ENCODE assay signal across 11 cellular contexts in the genomic region with DNA sequence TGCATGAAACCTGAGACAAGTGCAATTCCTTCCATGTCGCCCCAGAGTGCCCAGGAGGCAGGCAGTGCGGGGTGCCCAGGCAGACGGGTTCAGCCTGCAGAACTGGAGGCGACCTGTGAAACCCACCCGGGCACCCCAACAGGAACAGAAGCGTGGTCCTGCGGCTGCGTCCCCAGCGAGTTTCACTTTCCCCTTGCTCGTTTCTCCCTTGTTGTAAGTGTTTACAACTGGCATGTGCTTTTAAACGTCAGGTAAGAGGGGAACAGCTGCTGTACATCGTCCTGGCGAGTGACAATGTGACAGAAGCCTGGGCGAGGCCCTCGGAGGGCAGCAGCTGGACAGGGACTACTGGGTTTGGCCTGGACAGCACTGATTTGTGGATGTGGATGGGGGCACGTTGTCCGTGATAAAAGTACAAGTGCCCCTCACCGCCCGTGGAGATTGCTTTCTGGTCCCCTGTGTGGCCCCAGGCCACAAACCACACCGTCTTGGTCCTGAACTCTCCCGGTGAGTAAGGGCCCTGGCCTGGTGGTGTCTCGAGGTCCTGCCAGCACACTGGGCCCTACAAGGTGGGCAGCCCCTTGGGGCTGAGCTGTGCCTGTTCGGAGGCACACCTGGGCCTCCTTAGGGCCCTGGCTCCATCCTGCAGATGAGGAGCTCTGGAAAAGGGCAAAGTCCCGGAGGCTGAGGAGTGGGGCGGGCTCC. TPM values are rescaled to one million over a fixed set of nuclear protein-coding genes. Genes with fewer than 3 reads are reported as not detected.
DNase-seq lines count a peak whose midpoint lies in the region; ATAC-seq and TF ChIP-seq lines count a peak whose summit lies in the region.
"Had no signal": no experiment of that assay in that cellular context is flagged by ENCODE, and none has a peak within 500 bp of the region (broad histone marks: within the 10 kb centered on the region; RNA-seq: fewer than 3 reads in every experiment).

No MANE protein-coding gene starts in this region.

- H3K79me1 ChIP-seq in neuronal stem cell (ENCODE audit: low read depth, low read length): peaks cover 7% of the 10 kb centered on the region

- H3K18ac ChIP-seq in neuronal stem cell (ENCODE audit: low read length): no peak overlapping the region

- DNase-seq in activated CD4-positive, alpha-beta T cell treated with anti-CD3 and anti-CD28 coated beads for 36 hours: no peak
- DNase-seq in activated CD4-positive, alpha-beta T cell treated with anti-CD3 and anti-CD28 coated beads, Interleukin-2, amount 50 U/mL, for 1 hour: no peak
- DNase-seq in WTC11 (ENCODE audit: low spot score): no peak
- no peak for DNase-seq in neuronal stem cell (ENCODE audit: low spot score)
- DNase-seq in iPS-NIHi11 (ENCODE audit: low spot score): no peak
- no peak for DNase-seq in putamen (ENCODE audit: low spot score)
- DNase-seq: activated CD8-positive, alpha-beta memory T cell treated with anti-CD3 and anti-CD28 coated beads for 24 hours; heart left ventricle had no signal

- H3K27ac Mint-ChIP-seq in activated CD4-positive, alpha-beta T cell treated with anti-CD3 and anti-CD28 coated beads for 36 hours: no peak overlapping the region
- peak overlapping the region; percentile 36; the same call in 1 of the 2 replicates for H3K27ac Mint-ChIP-seq in WTC11

- H3K36me3 Mint-ChIP-seq in activated CD4-positive, alpha-beta T cell treated with anti-CD3 and anti-CD28 coated beads for 36 hours (ENCODE audit: low read depth): no peaks in the 10 kb centered on the region
- peaks cover 11% of the 10 kb centered on the region for H3K36me3 Mint-ChIP-seq in WTC11

- CTCF ChIA-PET in activated CD4-positive, alpha-beta T cell treated with anti-CD3 and anti-CD28 coated beads for 36 hours (lab: Charles Lee): interaction anchor here (0.5 to 1.0 kb wide), 3 partner anchors 15 to 61 kb away, joined by 3 read pairs; no protein-coding TSS in a partner anchor
- CTCF ChIA-PET in WTC11 (lab: Charles Lee): interaction anchor here (0.6 kb wide), 1 partner anchor 16 kb away, joined by 3 read pairs; no protein-coding TSS in a partner anchor

- H3K36me3 ChIP-seq in neuronal stem cell (replicated peaks in 1 of 2; ENCODE audit: control insufficient read depth in 2 of 2, insufficient read depth in 2 of 2, low read length in 2 of 2): no peaks in the 10 kb centered on the region
- H3K36me3 ChIP-seq: heart left ventricle had no signal

- H3K4ac ChIP-seq in neuronal stem cell (ENCODE audit: low read length): no peak overlapping the region

- no CpG with 5 or more reads among the region's 25 CpGs for WGBS in neuronal stem cell (ENCODE audit: extremely low coverage in 2 of 2, insufficient read length in 2 of 2, insufficient replicate concordance in 1 of 2), 2 donors

- H2AFZ ChIP-seq in neuronal stem cell (ENCODE audit: low read length): no peak overlapping the region

- no peak overlapping the region for H4K91ac ChIP-seq in neuronal stem cell (ENCODE audit: low read depth, low read length, poor library complexity)

- H3K4me2 ChIP-seq in neuronal stem cell (ENCODE audit: insufficient read depth, low read length, poor library complexity, severe bottlenecking): no peak overlapping the region

- no peak overlapping the region for H3K9ac ChIP-seq in neuronal stem cell (ENCODE audit: low read depth, low read length, poor library complexity)

- no peak for TF ChIP-seq CTCF in WTC11 (IDR thresholded peaks at IDR 0.05)

- H3K27me3 ChIP-seq in neuronal stem cell (ENCODE audit: control insufficient read depth in 3 of 3, insufficient read depth in 3 of 3, low read depth in 1 of 3, low read length in 3 of 3): peaks cover 10 to 84% (median 33%) of the 10 kb centered on the region in 3 experiments

- H3K14ac ChIP-seq in neuronal stem cell (ENCODE audit: low read length): no peak overlapping the region

- H3K27me3 Mint-ChIP-seq in activated CD4-positive, alpha-beta T cell treated with anti-CD3 and anti-CD28 coated beads for 36 hours: peaks cover 38% of the 10 kb centered on the region
- H3K27me3 Mint-ChIP-seq in WTC11 (ENCODE audit: low read depth): peaks cover 23% of the 10 kb centered on the region

- POLR2A ChIA-PET in activated CD4-positive, alpha-beta T cell treated with anti-CD3 and anti-CD28 coated beads for 36 hours (lab: Charles Lee): no interaction called here
- POLR2A ChIA-PET in WTC11 (lab: Charles Lee): no interaction called here

- no peak overlapping the region for H2BK5ac ChIP-seq in neuronal stem cell (ENCODE audit: low read length)

- H3K27ac ChIP-seq in neuronal stem cell (replicated peaks; ENCODE audit: low read length): no peak overlapping the region
- H3K27ac ChIP-seq: heart left ventricle had no signal

- H4K8ac ChIP-seq in neuronal stem cell (ENCODE audit: low read depth, low read length): no peak overlapping the region

- H3K9me3 ChIP-seq in neuronal stem cell (replicated peaks in 1 of 2; ENCODE audit: control insufficient read depth in 2 of 2, insufficient read depth in 1 of 2, low read depth in 1 of 2, low read length in 2 of 2): peaks cover 0 to 3% of the 10 kb centered on the region in 2 donors
- H3K9me3 ChIP-seq: heart left ventricle had no signal

- no peak overlapping the region for H3K4me3 ChIP-seq in neuronal stem cell (ENCODE audit: low read length in 2 of 2)

- intact Hi-C loops in activated CD4-positive, alpha-beta T cell treated with anti-CD3 and anti-CD28 coated beads for 36 hours (cut with DNase I, micrococcal nuclease): no loop called here

- H3K23ac ChIP-seq in neuronal stem cell (ENCODE audit: low read depth, low read length, poor library complexity): no peak overlapping the region

- peak; percentile 25 for ATAC-seq in activated CD4-positive, alpha-beta T cell treated with anti-CD3 and anti-CD28 coated beads for 36 hours
- ATAC-seq in GM21447 (IDR thresholded peaks at IDR 0.05; ENCODE audit: unreplicated experiment) (peak; percentile 88), WTC11 (no peak), HG03159 (IDR thresholded peaks at IDR 0.05; ENCODE audit: unreplicated experiment) (no peak)
- ATAC-seq: heart left ventricle had no signal

- peaks cover 14 to 25% of the 10 kb centered on the region in 2 donors for H3K4me1 ChIP-seq in neuronal stem cell (ENCODE audit: control insufficient read depth in 2 of 2, insufficient read depth in 1 of 2, low read depth in 1 of 2, low read length in 2 of 2)

- H3K4me1 Mint-ChIP-seq in activated CD4-positive, alpha-beta T cell treated with anti-CD3 and anti-CD28 coated beads for 36 hours: peaks cover 15% of the 10 kb centered on the region
- peaks cover 40% of the 10 kb centered on the region for H3K4me1 Mint-ChIP-seq in WTC11

- H2BK15ac ChIP-seq in neuronal stem cell (ENCODE audit: low read length): peak overlapping the region; percentile 21

- H2BK12ac ChIP-seq in neuronal stem cell (ENCODE audit: low read length): no peak overlapping the region

- H2AK5ac ChIP-seq in neuronal stem cell (ENCODE audit: low read depth, low read length): no peak overlapping the region

- peak overlapping the region; percentile 18 for H3K4me3 Mint-ChIP-seq in activated CD4-positive, alpha-beta T cell treated with anti-CD3 and anti-CD28 coated beads for 36 hours
- no peak overlapping the region for H3K4me3 Mint-ChIP-seq in WTC11

- H2BK120ac ChIP-seq in neuronal stem cell (ENCODE audit: low read depth, low read length): no peak overlapping the region

- no peaks in the 10 kb centered on the region for H3K9me3 Mint-ChIP-seq in activated CD4-positive, alpha-beta T cell treated with anti-CD3 and anti-CD28 coated beads for 36 hours (ENCODE audit: low read depth)
- H3K9me3 Mint-ChIP-seq in WTC11: no peaks in the 10 kb centered on the region

TF ChIP-seq in WTC11, 78 proteins besides CTCF, POLR2A, EP300 and RAD21:
- TF ChIP-seq NFYB (CRISPR knock-in tag; conservative IDR thresholded peaks at IDR 0.05; ENCODE audit: low read depth): no peak
- no peak for TF ChIP-seq EMX1 (CRISPR knock-in tag; IDR thresholded peaks at IDR 0.05)
- TF ChIP-seq NR1H2 (CRISPR knock-in tag; IDR thresholded peaks at IDR 0.05): no peak
- no peak for TF ChIP-seq GABPB1 (CRISPR knock-in tag; IDR thresholded peaks at IDR 0.05)
- TF ChIP-seq, protein P1, sequence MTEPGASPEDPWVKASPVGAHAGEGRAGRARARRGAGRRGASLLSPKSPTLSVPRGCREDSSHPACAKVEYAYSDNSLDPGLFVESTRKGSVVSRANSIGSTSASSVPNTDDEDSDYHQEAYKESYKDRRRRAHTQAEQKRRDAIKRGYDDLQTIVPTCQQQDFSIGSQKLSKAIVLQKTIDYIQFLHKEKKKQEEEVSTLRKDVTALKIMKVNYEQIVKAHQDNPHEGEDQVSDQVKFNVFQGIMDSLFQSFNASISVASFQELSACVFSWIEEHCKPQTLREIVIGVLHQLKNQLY (CRISPR knock-in tag; IDR thresholded peaks at IDR 0.05): no peak
- TF ChIP-seq FOXK1 (CRISPR knock-in tag; IDR thresholded peaks at IDR 0.05): no peak

RNA-seq across cellular contexts. Expression of gene VENTX, which starts 4.0 kb away (rescaled TPM):
- total RNA-seq in activated CD4-positive, alpha-beta T cell treated with anti-CD3 and anti-CD28 coated beads for 36 hours: not detected
- 21.5 to 28.0 TPM (median 22.5 TPM) in 3 replicates for total RNA-seq in WTC11 (2021)
- 0.42 TPM for polyA plus RNA-seq in neuronal stem cell (2013, experiment 1 of 2)
- 0.35 TPM for polyA plus RNA-seq in neuronal stem cell (2013, experiment 2 of 2)
- total RNA-seq: urinary bladder had no signal

RNA-seq across cellular contexts. Expression of gene UTF1, which starts 11.6 kb away (rescaled TPM):
- not detected for total RNA-seq in activated CD4-positive, alpha-beta T cell treated with anti-CD3 and anti-CD28 coated beads for 36 hours
- total RNA-seq in WTC11 (2021): 140 to 196 TPM (median 143 TPM) in 3 replicates
- 0.35 TPM for polyA plus RNA-seq in neuronal stem cell (2013, experiment 1 of 2)
- 0.33 TPM for polyA plus RNA-seq in neuronal stem cell (2013, experiment 2 of 2)
- total RNA-seq: heart left ventricle, urinary bladder had no signal
- polyA plus RNA-seq: heart left ventricle, urinary bladder had no signal

RNA-seq across cellular contexts. Expression of gene ADAM8, which starts 35.0 kb away (rescaled TPM):
- total RNA-seq in activated CD4-positive, alpha-beta T cell treated with anti-CD3 and anti-CD28 coated beads for 36 hours: 100 to 1,000 TPM; 124 to 176 TPM
- 7.2 to 9.5 TPM (median 7.2 TPM) in 3 replicates for total RNA-seq in WTC11 (2021)
- 1.1 TPM for polyA plus RNA-seq in neuronal stem cell (2013, experiment 1 of 2)
- 1.3 TPM for polyA plus RNA-seq in neuronal stem cell (2013, experiment 2 of 2)

Comparison
In these comparisons a context has a peak if more than half of its experiments do, and no peak if none do; other contexts are left out.
1. ATAC-seq: peak in activated CD4-positive, alpha-beta T cell treated with anti-CD3 and anti-CD28 coated beads for 36 hours (single experiment) and GM21447 (single experiment); none in WTC11 (single experiment) and HG03159 (single experiment).
2. RNA of gene VENTX, which starts 4.0 kb away (total RNA-seq): 21.5 to 28.0 TPM in WTC11; not detected in activated CD4-positive, alpha-beta T cell treated with anti-CD3 and anti-CD28 coated beads for 36 hours; every median in the first group is over 10 times any median in the second.
3. RNA of gene UTF1, which starts 11.6 kb away (total RNA-seq): 140 to 196 TPM in WTC11; not detected in activated CD4-positive, alpha-beta T cell treated with anti-CD3 and anti-CD28 coated beads for 36 hours; every median in the first group is over 100 times any median in the second.
4. RNA of gene ADAM8, which starts 35.0 kb away (total RNA-seq): 124 to 176 TPM in activated CD4-positive, alpha-beta T cell treated with anti-CD3 and anti-CD28 coated beads for 36 hours; 7.2 to 9.5 TPM in WTC11; every median in the first group is over 10 times any median in the second.